Comparison of ENCODE assay signal across 13 cellular contexts in genomic region chr2:139514946-139515345, GRCh38.
DNase-seq lines count a peak whose midpoint lies in the region; ATAC-seq lines count a peak whose summit lies in the region.
"Had no signal": no experiment of that assay in that cellular context is flagged by ENCODE, and none has a peak within 500 bp of the region (broad histone marks: within the 10 kb centered on the region; RNA-seq: fewer than 3 reads in every experiment).

No MANE protein-coding gene starts in this region.

- DNase-seq in NCI-H748 (lab: John Stamatoyannopoulos, UW; ENCODE audit: unreplicated experiment) (peak; percentile 9), NCI-H748 treated with DMSO at 0.1 percent for 48 hours (lab: John Stamatoyannopoulos, UW) (no peak), NCI-H2171 treated with DMSO at 0.1 percent for 48 hours (lab: John Stamatoyannopoulos, UW) (peak; percentile 67), NCI-H69 (lab: John Stamatoyannopoulos, UW) (peak; percentile 86), globus pallidus (ENCODE audit: low spot score) (no peak)
- DNase-seq: BE2C; CD4-positive, alpha-beta memory T cell; DMS53; H7; IMR-90 had no signal

- ATAC-seq in HG02623 (IDR thresholded peaks at IDR 0.05; ENCODE audit: unreplicated experiment): no peak
- ATAC-seq: A549, GM23338 had no signal

Comparison
In these comparisons a context has a peak if more than half of its experiments do, and no peak if none do; other contexts are left out.
1. DNase-seq: peak in NCI-H748 (single experiment), NCI-H2171 treated with DMSO at 0.1 percent for 48 hours (single experiment) and NCI-H69 (single experiment); none in NCI-H748 treated with DMSO at 0.1 percent for 48 hours (single experiment) and globus pallidus (single experiment).